In the genomic region with DNA sequence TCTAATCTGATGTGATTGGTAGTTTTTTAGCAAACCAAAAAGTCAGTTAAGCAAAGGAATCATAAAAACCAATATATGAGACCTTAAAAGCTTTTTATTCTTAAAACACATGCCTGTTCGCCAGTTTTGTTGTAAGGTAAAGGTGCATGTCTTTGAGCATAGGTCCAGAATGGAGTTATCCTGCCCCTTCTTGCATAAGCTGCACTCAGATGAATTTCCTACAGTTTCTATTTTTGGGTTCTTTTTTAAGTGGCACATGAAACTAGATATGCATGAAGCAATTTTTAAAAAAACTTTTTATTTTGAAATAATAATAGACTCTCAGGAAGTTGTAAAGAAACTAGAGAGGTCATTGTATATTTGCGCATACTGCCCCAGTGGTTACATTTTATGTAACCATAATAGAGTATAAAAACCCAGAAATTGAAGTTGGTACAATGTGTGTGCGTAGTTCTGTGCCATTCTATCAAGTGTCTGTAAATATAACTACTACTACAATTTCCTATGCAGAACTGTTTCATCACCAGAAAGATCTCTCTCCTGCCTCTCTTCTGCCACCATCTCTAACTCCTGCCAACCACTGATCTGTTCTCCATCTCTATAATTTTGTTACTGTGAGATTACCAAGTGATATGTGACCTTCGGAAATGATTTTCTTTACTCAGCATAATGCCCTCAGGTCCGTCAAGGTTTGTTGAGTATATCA, we compare ENCODE assay signal across 13 cellular contexts. TPM values are rescaled to one million over a fixed set of nuclear protein-coding genes. Genes with fewer than 3 reads are reported as not detected.
"Had no signal": no experiment of that assay in that cellular context is flagged by ENCODE, and none has a peak within 500 bp of the region (broad histone marks: within the 10 kb centered on the region; RNA-seq: fewer than 3 reads in every experiment).

No MANE protein-coding gene starts in this region.

RNA-seq across cellular contexts. Expression of a gene that starts 39.7 kb away (rescaled TPM):
- total RNA-seq: subcutaneous adipose tissue, suprapubic skin, temporal lobe, thoracic aorta, thyroid gland, tibial nerve, transverse colon, upper lobe of left lung, upper lobe of right lung, ureter, urinary bladder, uterus, vagina had no signal
